ENCODE assay signal across 8 cellular contexts in genomic region chr2:231961349-231962166, GRCh38.
DNase-seq lines count a peak whose midpoint lies in the region; ATAC-seq and TF ChIP-seq lines count a peak whose summit lies in the region.

Gene DIS3L2 (plus strand): TSS chr2:231961713. CDS start chr2:232014928, 53,215 bp downstream.

- H3K27ac Mint-ChIP-seq in nephron progenitor cell: peak within 1 kb of the TSS; percentile 91
- H3K27ac Mint-ChIP-seq in stimulated activated naive CD8-positive, alpha-beta T cell treated with anti-CD3 and anti-CD28 coated beads, Interleukin-15, amount 100 ng/mL, for 72 hours: peak within 1 kb of the TSS; percentile 94 to 99

- peak within 1 kb of the TSS; percentile 45 for H3K27ac ChIP-seq in RWPE2 (ENCODE audit: poor library complexity, severe bottlenecking)

- peaks cover 4% of the 10 kb centered on the region for H3K9me3 Mint-ChIP-seq in nephron progenitor cell
- no peaks in the 10 kb centered on the region for H3K9me3 Mint-ChIP-seq in stimulated activated naive CD8-positive, alpha-beta T cell treated with anti-CD3 and anti-CD28 coated beads, Interleukin-15, amount 100 ng/mL, for 72 hours

- H3K4me3 Mint-ChIP-seq in nephron progenitor cell: peak within 1 kb of the TSS; percentile 89
- peak within 1 kb of the TSS; percentile 89 to 90 for H3K4me3 Mint-ChIP-seq in stimulated activated naive CD8-positive, alpha-beta T cell treated with anti-CD3 and anti-CD28 coated beads, Interleukin-15, amount 100 ng/mL, for 72 hours

- H3K4me1 Mint-ChIP-seq in nephron progenitor cell: peaks cover 22% of the 10 kb centered on the region
- peaks cover 52% of the 10 kb centered on the region for H3K4me1 Mint-ChIP-seq in stimulated activated naive CD8-positive, alpha-beta T cell treated with anti-CD3 and anti-CD28 coated beads, Interleukin-15, amount 100 ng/mL, for 72 hours

- ATAC-seq in RWPE2 (ENCODE audit: low read depth): peak; percentile 93
- ATAC-seq in stimulated activated naive CD8-positive, alpha-beta T cell treated with anti-CD3 and anti-CD28 coated beads, Interleukin-15, amount 100 ng/mL, for 72 hours: peak; percentile 98

- TF ChIP-seq CTCF in LNCaP clone FGC (IDR thresholded peaks at IDR 0.05; ENCODE audit: control insufficient read depth, extremely low read depth, insufficient read depth) (no peak), RWPE2 (IDR thresholded peaks at IDR 0.05; ENCODE audit: poor library complexity, severe bottlenecking) (no peak), nephron progenitor cell (IDR thresholded peaks at IDR 0.05) (no peak)

- DNase-seq in EH (ENCODE audit: low read depth): peak; percentile 80
- DNase-seq in GOT3 (lab: John Stamatoyannopoulos, UW): peak; percentile 31
- DNase-seq in LNCaP clone FGC (ENCODE audit: low read depth): peak; percentile 43
- peak; percentile 71 for DNase-seq in RWPE2 (ENCODE audit: low spot score)
- DNase-seq in activated effector memory CD4-positive, alpha-beta T cell treated with Interleukin-2 at 50 U/mL for 16 hours: peak; percentile 66
- DNase-seq in fibroblast of the conjunctiva (ENCODE audit: low read depth): peak; percentile 41
- DNase-seq in nephron progenitor cell: peak; percentile 81
- DNase-seq in stimulated activated naive CD8-positive, alpha-beta T cell treated with anti-CD3 and anti-CD28 coated beads, Interleukin-15, amount 100 ng/mL, for 72 hours: peak; percentile 77 to 85

- H3K4me1 ChIP-seq in RWPE2 (ENCODE audit: insufficient read depth, poor library complexity, severe bottlenecking): peaks cover 8% of the 10 kb centered on the region

- H3K9me3 ChIP-seq in RWPE2 (ENCODE audit: severe bottlenecking): no peaks in the 10 kb centered on the region

- H3K4me3 ChIP-seq in LNCaP clone FGC (ENCODE audit: low read depth, low read length) (peak within 1 kb of the TSS; percentile 77), RWPE2 (ENCODE audit: severe bottlenecking) (peak within 1 kb of the TSS; percentile 83)

- H3K36me3 ChIP-seq in RWPE2 (ENCODE audit: low read depth): no peaks in the 10 kb centered on the region

- H3K27me3 ChIP-seq in RWPE2 (ENCODE audit: insufficient read depth, poor library complexity, severe bottlenecking): no peaks in the 10 kb centered on the region

- peaks cover 12% of the 10 kb centered on the region for H3K27me3 Mint-ChIP-seq in nephron progenitor cell (ENCODE audit: low read depth, poor library complexity)
- H3K27me3 Mint-ChIP-seq in stimulated activated naive CD8-positive, alpha-beta T cell treated with anti-CD3 and anti-CD28 coated beads, Interleukin-15, amount 100 ng/mL, for 72 hours: peaks cover 1% of the 10 kb centered on the region

- H3K36me3 Mint-ChIP-seq in nephron progenitor cell (ENCODE audit: low read depth): peaks cover 6% of the 10 kb centered on the region

Comparison
In these comparisons a context has a peak if more than half of its experiments do, and no peak if none do; other contexts are left out.
1. Peak in every context shown above with its lines: DNase-seq, ATAC-seq, H3K4me3 ChIP-seq and H3K27ac ChIP-seq.
2. DNase-seq: peak in every context shown above with its lines; median percentile 81 in nephron progenitor cell; 81 in stimulated activated naive CD8-positive, alpha-beta T cell treated with anti-CD3 and anti-CD28 coated beads, Interleukin-15, amount 100 ng/mL, for 72 hours; 80 in EH; 71 in RWPE2; 66 in activated effector memory CD4-positive, alpha-beta T cell treated with Interleukin-2 at 50 U/mL for 16 hours; 43 in LNCaP clone FGC; 41 in fibroblast of the conjunctiva; 31 in GOT3.